Comparison of ENCODE assay signal across 4 cellular contexts in genomic region chr20:58715709-58716475, GRCh38.
TF ChIP-seq lines count a peak whose summit lies in the region.

No MANE protein-coding gene starts in this region.

TF ChIP-seq in SK-N-SH, 30 proteins besides CTCF, POLR2A, EP300 and RAD21 (continues in another document):
- no peak for TF ChIP-seq MXI1 (IDR thresholded peaks at IDR 0.05; ENCODE audit: low read depth, low read length)
- TF ChIP-seq USF1 (IDR thresholded peaks at IDR 0.05; ENCODE audit: borderline replicate concordance, low read depth) = no peak
- TF ChIP-seq, protein P1, sequence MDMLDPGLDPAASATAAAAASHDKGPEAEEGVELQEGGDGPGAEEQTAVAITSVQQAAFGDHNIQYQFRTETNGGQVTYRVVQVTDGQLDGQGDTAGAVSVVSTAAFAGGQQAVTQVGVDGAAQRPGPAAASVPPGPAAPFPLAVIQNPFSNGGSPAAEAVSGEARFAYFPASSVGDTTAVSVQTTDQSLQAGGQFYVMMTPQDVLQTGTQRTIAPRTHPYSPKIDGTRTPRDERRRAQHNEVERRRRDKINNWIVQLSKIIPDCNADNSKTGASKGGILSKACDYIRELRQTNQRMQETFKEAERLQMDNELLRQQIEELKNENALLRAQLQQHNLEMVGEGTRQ (IDR thresholded peaks at IDR 0.05; ENCODE audit: borderline replicate concordance, low read depth, low read length) = no peak
- TF ChIP-seq, protein P2, sequence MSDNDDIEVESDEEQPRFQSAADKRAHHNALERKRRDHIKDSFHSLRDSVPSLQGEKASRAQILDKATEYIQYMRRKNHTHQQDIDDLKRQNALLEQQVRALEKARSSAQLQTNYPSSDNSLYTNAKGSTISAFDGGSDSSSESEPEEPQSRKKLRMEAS (IDR thresholded peaks at IDR 0.05; ENCODE audit: low read depth) = no peak
- no peak for TF ChIP-seq TEAD4 (IDR thresholded peaks at IDR 0.05; ENCODE audit: borderline replicate concordance, insufficient read depth)
- no peak for TF ChIP-seq YY1 (IDR thresholded peaks at IDR 0.05; ENCODE audit: low read depth)
- no peak for TF ChIP-seq POLR2AphosphoS5 (IDR thresholded peaks at IDR 0.05; ENCODE audit: low read depth, low read length)
- TF ChIP-seq GABPA (IDR thresholded peaks at IDR 0.05; ENCODE audit: low read depth) = no peak
- no peak for TF ChIP-seq CHD2 (IDR thresholded peaks at IDR 0.05; ENCODE audit: low read length, partially characterized antibody)
- TF ChIP-seq FOXM1 (IDR thresholded peaks at IDR 0.05; ENCODE audit: low read depth) = no peak
- no peak for TF ChIP-seq NFIC (IDR thresholded peaks at IDR 0.05; ENCODE audit: borderline replicate concordance)
- TF ChIP-seq, protein P3, sequence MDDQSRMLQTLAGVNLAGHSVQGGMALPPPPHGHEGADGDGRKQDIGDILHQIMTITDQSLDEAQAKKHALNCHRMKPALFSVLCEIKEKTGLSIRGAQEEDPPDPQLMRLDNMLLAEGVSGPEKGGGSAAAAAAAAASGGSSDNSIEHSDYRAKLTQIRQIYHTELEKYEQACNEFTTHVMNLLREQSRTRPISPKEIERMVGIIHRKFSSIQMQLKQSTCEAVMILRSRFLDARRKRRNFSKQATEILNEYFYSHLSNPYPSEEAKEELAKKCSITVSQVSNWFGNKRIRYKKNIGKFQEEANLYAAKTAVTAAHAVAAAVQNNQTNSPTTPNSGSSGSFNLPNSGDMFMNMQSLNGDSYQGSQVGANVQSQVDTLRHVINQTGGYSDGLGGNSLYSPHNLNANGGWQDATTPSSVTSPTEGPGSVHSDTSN (IDR thresholded peaks at IDR 0.05) = no peak

TF ChIP-seq in SK-N-SH treated with all-trans-retinoic acid at 6 μM for 48 hours, 23 proteins besides CTCF, POLR2A, EP300 and RAD21 (continues in another document):
- TF ChIP-seq, protein P4, sequence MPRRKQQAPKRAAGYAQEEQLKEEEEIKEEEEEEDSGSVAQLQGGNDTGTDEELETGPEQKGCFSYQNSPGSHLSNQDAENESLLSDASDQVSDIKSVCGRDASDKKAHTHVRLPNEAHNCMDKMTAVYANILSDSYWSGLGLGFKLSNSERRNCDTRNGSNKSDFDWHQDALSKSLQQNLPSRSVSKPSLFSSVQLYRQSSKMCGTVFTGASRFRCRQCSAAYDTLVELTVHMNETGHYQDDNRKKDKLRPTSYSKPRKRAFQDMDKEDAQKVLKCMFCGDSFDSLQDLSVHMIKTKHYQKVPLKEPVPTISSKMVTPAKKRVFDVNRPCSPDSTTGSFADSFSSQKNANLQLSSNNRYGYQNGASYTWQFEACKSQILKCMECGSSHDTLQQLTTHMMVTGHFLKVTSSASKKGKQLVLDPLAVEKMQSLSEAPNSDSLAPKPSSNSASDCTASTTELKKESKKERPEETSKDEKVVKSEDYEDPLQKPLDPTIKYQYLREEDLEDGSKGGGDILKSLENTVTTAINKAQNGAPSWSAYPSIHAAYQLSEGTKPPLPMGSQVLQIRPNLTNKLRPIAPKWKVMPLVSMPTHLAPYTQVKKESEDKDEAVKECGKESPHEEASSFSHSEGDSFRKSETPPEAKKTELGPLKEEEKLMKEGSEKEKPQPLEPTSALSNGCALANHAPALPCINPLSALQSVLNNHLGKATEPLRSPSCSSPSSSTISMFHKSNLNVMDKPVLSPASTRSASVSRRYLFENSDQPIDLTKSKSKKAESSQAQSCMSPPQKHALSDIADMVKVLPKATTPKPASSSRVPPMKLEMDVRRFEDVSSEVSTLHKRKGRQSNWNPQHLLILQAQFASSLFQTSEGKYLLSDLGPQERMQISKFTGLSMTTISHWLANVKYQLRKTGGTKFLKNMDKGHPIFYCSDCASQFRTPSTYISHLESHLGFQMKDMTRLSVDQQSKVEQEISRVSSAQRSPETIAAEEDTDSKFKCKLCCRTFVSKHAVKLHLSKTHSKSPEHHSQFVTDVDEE (CRISPR knock-in tag; IDR thresholded peaks at IDR 0.05) = no peak
- no peak for TF ChIP-seq ZC3H10 (CRISPR knock-in tag; IDR thresholded peaks at IDR 0.05)
- TF ChIP-seq TOX (CRISPR knock-in tag; IDR thresholded peaks at IDR 0.05; ENCODE audit: borderline replicate concordance) = no peak
- no peak for TF ChIP-seq CSDC2 (CRISPR knock-in tag; IDR thresholded peaks at IDR 0.05)
- no peak for TF ChIP-seq ZNF565 (CRISPR knock-in tag; conservative IDR thresholded peaks at IDR 0.05; ENCODE audit: low read depth)
- TF ChIP-seq OSR1 (CRISPR knock-in tag; IDR thresholded peaks at IDR 0.05) = no peak
- no peak for TF ChIP-seq ZFP3 (CRISPR knock-in tag; IDR thresholded peaks at IDR 0.05)
- no peak for TF ChIP-seq PPARA (CRISPR knock-in tag; IDR thresholded peaks at IDR 0.05; ENCODE audit: borderline replicate concordance)
- no peak for TF ChIP-seq SNAI2 (CRISPR knock-in tag; IDR thresholded peaks at IDR 0.05)
- TF ChIP-seq, protein P5, sequence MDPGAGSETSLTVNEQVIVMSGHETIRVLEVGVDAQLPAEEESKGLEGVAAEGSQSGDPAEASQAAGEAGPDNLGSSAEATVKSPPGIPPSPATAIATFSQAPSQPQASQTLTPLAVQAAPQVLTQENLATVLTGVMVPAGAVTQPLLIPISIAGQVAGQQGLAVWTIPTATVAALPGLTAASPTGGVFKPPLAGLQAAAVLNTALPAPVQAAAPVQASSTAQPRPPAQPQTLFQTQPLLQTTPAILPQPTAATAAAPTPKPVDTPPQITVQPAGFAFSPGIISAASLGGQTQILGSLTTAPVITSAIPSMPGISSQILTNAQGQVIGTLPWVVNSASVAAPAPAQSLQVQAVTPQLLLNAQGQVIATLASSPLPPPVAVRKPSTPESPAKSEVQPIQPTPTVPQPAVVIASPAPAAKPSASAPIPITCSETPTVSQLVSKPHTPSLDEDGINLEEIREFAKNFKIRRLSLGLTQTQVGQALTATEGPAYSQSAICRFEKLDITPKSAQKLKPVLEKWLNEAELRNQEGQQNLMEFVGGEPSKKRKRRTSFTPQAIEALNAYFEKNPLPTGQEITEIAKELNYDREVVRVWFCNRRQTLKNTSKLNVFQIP (CRISPR knock-in tag; IDR thresholded peaks at IDR 0.05; ENCODE audit: borderline replicate concordance, low read depth) = no peak
- no peak for TF ChIP-seq ARNTL (CRISPR knock-in tag; IDR thresholded peaks at IDR 0.05; ENCODE audit: borderline replicate concordance, low read depth)
- TF ChIP-seq TCF4 (CRISPR knock-in tag; IDR thresholded peaks at IDR 0.05; ENCODE audit: borderline replicate concordance) = no peak

TF ChIP-seq in GM12891, 5 proteins besides CTCF, POLR2A, EP300 and RAD21:
- TF ChIP-seq TAF1 (IDR thresholded peaks at IDR 0.05; ENCODE audit: low read depth, low read length) (no peak), POU2F2 (IDR thresholded peaks at IDR 0.05; ENCODE audit: low read depth, low read length) (no peak), POLR2AphosphoS5 (IDR thresholded peaks at IDR 0.05; ENCODE audit: low read depth, low read length) (no peak), SPI1 (IDR thresholded peaks at IDR 0.05; ENCODE audit: low read depth, low read length) (no peak), PAX5 (IDR thresholded peaks at IDR 0.05; ENCODE audit: insufficient read depth, low read length, severe bottlenecking) (no peak)
TF ChIP-seq in GM12891: peak in this region for 0.

TF ChIP-seq in H1, 55 proteins besides CTCF, POLR2A, EP300 and RAD21:
- TF ChIP-seq CHD7 (IDR thresholded peaks at IDR 0.05; ENCODE audit: insufficient replicate concordance, low read length) (no peak), CHD2 (IDR thresholded peaks at IDR 0.05; ENCODE audit: low read length) (no peak), JUN (IDR thresholded peaks at IDR 0.05; ENCODE audit: low read depth, low read length) (no peak), SP2 (IDR thresholded peaks at IDR 0.05; ENCODE audit: low read length) (no peak), CBX5 (IDR thresholded peaks at IDR 0.05; ENCODE audit: low read depth, low read length) (no peak), KDM5A (IDR thresholded peaks at IDR 0.05; ENCODE audit: low read length) (no peak), SIRT6 (IDR thresholded peaks at IDR 0.05; ENCODE audit: low read length) (no peak), FOSL1 (IDR thresholded peaks at IDR 0.05; ENCODE audit: insufficient read depth, low read depth, low read length) (no peak), SP1 (IDR thresholded peaks at IDR 0.05; ENCODE audit: low read depth, low read length) (no peak), POU5F1 (IDR thresholded peaks at IDR 0.05; ENCODE audit: low read depth, low read length) (no peak), TAF7 (optimal IDR thresholded peaks at IDR 0.05; ENCODE audit: borderline replicate concordance, low read depth, low read length) (no peak), CEBPB (IDR thresholded peaks at IDR 0.05; ENCODE audit: low read depth, low read length) (no peak), SP4 (IDR thresholded peaks at IDR 0.05; ENCODE audit: low read length) (no peak), ZNF274 (IDR thresholded peaks at IDR 0.05; ENCODE audit: borderline replicate concordance, extremely low read depth, low read length) (no peak), YY1 (IDR thresholded peaks at IDR 0.05; ENCODE audit: low read depth, low read length) (no peak), CREB1 (IDR thresholded peaks at IDR 0.05) (no peak), RFX5 (IDR thresholded peaks at IDR 0.05; ENCODE audit: borderline replicate concordance, low read depth, low read length) (no peak), HDAC6 (IDR thresholded peaks at IDR 0.05; ENCODE audit: low read depth, low read length) (no peak), SIX5 (IDR thresholded peaks at IDR 0.05; ENCODE audit: low read depth, low read length) (no peak)
- TF ChIP-seq, protein P6, sequence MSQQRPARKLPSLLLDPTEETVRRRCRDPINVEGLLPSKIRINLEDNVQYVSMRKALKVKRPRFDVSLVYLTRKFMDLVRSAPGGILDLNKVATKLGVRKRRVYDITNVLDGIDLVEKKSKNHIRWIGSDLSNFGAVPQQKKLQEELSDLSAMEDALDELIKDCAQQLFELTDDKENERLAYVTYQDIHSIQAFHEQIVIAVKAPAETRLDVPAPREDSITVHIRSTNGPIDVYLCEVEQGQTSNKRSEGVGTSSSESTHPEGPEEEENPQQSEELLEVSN (IDR thresholded peaks at IDR 0.05) = no peak
TF ChIP-seq in H1: peak in this region for 0.
